1 cellular context compared by ENCODE assay signal in the genomic region with DNA sequence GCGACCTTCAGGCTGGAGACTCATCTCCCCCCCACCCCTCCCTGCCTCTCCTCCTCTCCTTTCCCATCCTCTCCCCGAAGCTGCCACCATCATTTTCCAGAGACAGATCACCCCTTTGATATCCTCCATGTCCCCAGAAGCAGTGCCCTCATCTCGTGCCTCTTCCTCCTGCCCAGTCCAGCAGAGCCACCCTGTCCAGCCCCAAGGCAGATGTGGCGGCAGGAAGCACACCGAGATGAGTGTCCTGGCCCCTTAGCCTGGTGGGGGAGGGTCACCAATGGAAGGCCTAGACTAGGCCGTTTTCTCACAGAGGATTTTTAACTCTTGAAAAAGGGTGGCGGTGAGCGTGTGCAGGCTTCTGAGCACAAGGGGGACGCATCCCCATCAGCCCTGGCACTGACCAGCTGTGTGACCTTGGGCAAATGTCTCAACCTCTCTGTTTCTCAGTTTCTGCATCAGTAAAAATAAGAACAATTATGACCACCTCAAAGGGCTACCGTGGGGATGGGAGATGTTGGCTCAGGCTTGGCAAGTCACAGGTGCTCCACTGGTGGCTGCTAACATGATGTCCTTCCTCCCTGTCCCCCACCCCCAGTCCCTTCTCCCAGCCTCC.
TF ChIP-seq lines count a peak whose summit lies in the region.

No MANE protein-coding gene starts in this region.

TF ChIP-seq in HepG2, 621 proteins besides CTCF, POLR2A, EP300 and RAD21:
- TF ChIP-seq ZMYM3 (CRISPR knock-in tag; IDR thresholded peaks at IDR 0.05) (peak; percentile 51; the same call in 1 of the 2 replicates), ZNF768 (CRISPR knock-in tag; IDR thresholded peaks at IDR 0.05) (peak; percentile 97)
- TF ChIP-seq, protein P1, sequence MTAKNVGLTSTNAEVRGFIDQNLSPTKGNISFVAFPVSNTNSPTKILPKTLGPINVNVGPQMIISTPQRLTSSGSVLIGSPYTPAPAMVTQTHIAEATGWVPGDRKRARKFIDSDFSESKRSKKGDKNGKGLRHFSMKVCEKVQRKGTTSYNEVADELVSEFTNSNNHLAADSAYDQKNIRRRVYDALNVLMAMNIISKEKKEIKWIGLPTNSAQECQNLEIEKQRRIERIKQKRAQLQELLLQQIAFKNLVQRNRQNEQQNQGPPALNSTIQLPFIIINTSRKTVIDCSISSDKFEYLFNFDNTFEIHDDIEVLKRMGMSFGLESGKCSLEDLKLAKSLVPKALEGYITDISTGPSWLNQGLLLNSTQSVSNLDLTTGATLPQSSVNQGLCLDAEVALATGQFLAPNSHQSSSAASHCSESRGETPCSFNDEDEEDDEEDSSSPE (CRISPR knock-in tag; IDR thresholded peaks at IDR 0.05), result no peak
